1 cellular context compared by ENCODE assay signal in genomic region chr3:16828815-16829214, GRCh38.
TF ChIP-seq lines count a peak whose summit lies in the region.

No MANE protein-coding gene starts in this region.

TF ChIP-seq in GM12878, 131 proteins besides CTCF, POLR2A, EP300 and RAD21:
- TF ChIP-seq YY1 (IDR thresholded peaks at IDR 0.05; ENCODE audit: low read depth, low read length) = peak; percentile 80; the same call in 1 of the 2 replicates
- peak; percentile 91 for TF ChIP-seq ZNF384 (IDR thresholded peaks at IDR 0.05; ENCODE audit: borderline replicate concordance, low read depth, low read length)
- TF ChIP-seq MEF2A (IDR thresholded peaks at IDR 0.05; ENCODE audit: insufficient read depth, low read depth, low read length) = 0 out of 2 replicates have a peak, but pooled peaks have one; percentile 14
- TF ChIP-seq SMC3 (IDR thresholded peaks at IDR 0.05; ENCODE audit: borderline replicate concordance, low read length) = peak; percentile 71; the same call in 1 of the 2 replicates
- TF ChIP-seq USF2 (IDR thresholded peaks at IDR 0.05; ENCODE audit: borderline replicate concordance, low read depth, low read length) = no peak
